ENCODE assay signal across 19 cellular contexts in genomic region chr2:228556707-228557106, GRCh38.
DNase-seq lines count a peak whose midpoint lies in the region; ATAC-seq, FAIRE-seq and TF ChIP-seq lines count a peak whose summit lies in the region.
"Had no signal": no experiment of that assay in that cellular context is flagged by ENCODE, and none has a peak within 500 bp of the region (broad histone marks: within the 10 kb centered on the region; RNA-seq: fewer than 3 reads in every experiment).

No MANE protein-coding gene starts in this region.

- H3K9ac ChIP-seq in Karpas-422 (ENCODE audit: low read length) (no peak overlapping the region), GM12878 (ENCODE audit: control insufficient read depth, insufficient read depth, low read length) (no peak overlapping the region)

- H3K27ac ChIP-seq in Karpas-422 (ENCODE audit: low read length) (no peak overlapping the region), GM12878 (ENCODE audit: control insufficient read depth, insufficient read depth) (no peak overlapping the region)
- H3K27ac ChIP-seq: cardiac muscle cell, prostate gland had no signal

- TF ChIP-seq RAD21 in GM12878 (IDR thresholded peaks at IDR 0.05; ENCODE audit: insufficient read depth, low read depth, low read length) = no peak

- H3K4me2 ChIP-seq in Karpas-422 (ENCODE audit: low read depth, low read length, poor library complexity, severe bottlenecking) (peak overlapping the region; percentile 9), GM12878 (ENCODE audit: control insufficient read depth, insufficient read depth) (no peak overlapping the region)

- H3K4me1 ChIP-seq in Karpas-422 (ENCODE audit: low read length) (peaks cover 27% of the 10 kb centered on the region), GM12878 (ENCODE audit: control insufficient read depth, insufficient read depth, low read length) (no peaks in the 10 kb centered on the region)
- H3K4me1 ChIP-seq: prostate gland had no signal

- no peak for TF ChIP-seq POLR2A in GM12878 (IDR thresholded peaks at IDR 0.05; ENCODE audit: low read depth, low read length)

- H3K79me2 ChIP-seq in Karpas-422 (ENCODE audit: low read length) = no peaks in the 10 kb centered on the region
- no peaks in the 10 kb centered on the region for H3K79me2 ChIP-seq in GM12878 (ENCODE audit: control insufficient read depth, insufficient read depth, low read length)

- ATAC-seq in GM12878 (peak; percentile 59), GM18511 (IDR thresholded peaks at IDR 0.05; ENCODE audit: unreplicated experiment) (no peak), GM18870 (IDR thresholded peaks at IDR 0.05; ENCODE audit: unreplicated experiment) (no peak), GM18909 (IDR thresholded peaks at IDR 0.05; ENCODE audit: poor library complexity, unreplicated experiment) (no peak)
- ATAC-seq: activated CD4-positive, CD25-positive, alpha-beta regulatory T cell treated with anti-CD3 and anti-CD28 coated beads, Interleukin-2, amount 50 U/mL, for 24 hours had no signal

- TF ChIP-seq CTCF in GM12878 (IDR thresholded peaks at IDR 0.05 in 2 of 3, conservative IDR thresholded peaks at IDR 0.05 in 1 of 3; ENCODE audit: control insufficient read depth in 2 of 3, extremely low read depth in 1 of 3, insufficient read depth in 1 of 3, low read depth in 3 of 3, low read length in 3 of 3) = no peak

- no peak for FAIRE-seq in GM12878 (lab: Jason Lieb, UNC)
- FAIRE-seq: frontal cortex had no signal

- POLR2A ChIA-PET in GM12878 (lab: Charles Lee) = no interaction called here

- SMC1A ChIA-PET in GM12878 (lab: Charles Lee; ENCODE audit: uncharacterized antibody, unreplicated experiment) = interaction anchor here (1.3 kb wide), 1 partner anchor 28 kb away, joined by 5 read pairs; no protein-coding TSS in a partner anchor

- intact Hi-C loops in GM12878 (cut with micrococcal nuclease; ENCODE audit: unreplicated experiment) = no loop called here

- H3K27me3 ChIP-seq in Karpas-422 (ENCODE audit: low read length) (no peaks in the 10 kb centered on the region), GM12878 (replicated peaks in 1 of 2; ENCODE audit: control insufficient read depth in 2 of 2, insufficient read depth in 2 of 2, low read length in 1 of 2) (no peaks in the 10 kb centered on the region)
- H3K27me3 ChIP-seq: cardiac muscle cell had no signal

- H3K9me3 ChIP-seq in Karpas-422 (ENCODE audit: low read length) (no peaks in the 10 kb centered on the region), GM12878 (replicated peaks; ENCODE audit: control insufficient read depth, insufficient read depth, low read length) (no peaks in the 10 kb centered on the region)
- H3K9me3 ChIP-seq: prostate gland had no signal

- CTCF ChIA-PET in GM12878 (lab: Yijun Ruan, JAX) = no interaction called here

- no peaks in the 10 kb centered on the region for H3K36me3 ChIP-seq in Karpas-422 (ENCODE audit: insufficient read depth, low read length)
- no peaks in the 10 kb centered on the region for H3K36me3 ChIP-seq in GM12878 (ENCODE audit: control insufficient read depth in 2 of 2, insufficient read depth in 2 of 2, low read length in 1 of 2)
- H3K36me3 ChIP-seq: cardiac muscle cell, prostate gland had no signal

- no peaks in the 10 kb centered on the region for H3K9me2 ChIP-seq in Karpas-422 (replicated peaks; ENCODE audit: insufficient read depth, low read length)

- H3K4me3 ChIP-seq in Karpas-422 (ENCODE audit: low read length) (no peak overlapping the region), GM12878 (no peak overlapping the region)
- H3K4me3 ChIP-seq: cardiac muscle cell, prostate gland had no signal

- in situ Hi-C loops in GM12878 (cut with MboI) = no loop called here

- no peak for TF ChIP-seq EP300 in GM12878 (IDR thresholded peaks at IDR 0.05; ENCODE audit: borderline replicate concordance in 1 of 2, control insufficient read depth in 1 of 2, low read depth in 2 of 2, low read length in 2 of 2)

- RAD21 ChIA-PET in GM12878 (lab: Charles Lee; ENCODE audit: unreplicated experiment) = no interaction called here

- BruUV-seq in GM12878 (replicated peaks; lab: Mats Ljungman, UMichigan) = no TSS peak

- H4K20me1 ChIP-seq in Karpas-422 (ENCODE audit: insufficient read depth, low read depth, low read length) (no peaks in the 10 kb centered on the region), GM12878 (ENCODE audit: control insufficient read depth, insufficient read depth) (no peaks in the 10 kb centered on the region)

- H2AFZ ChIP-seq in Karpas-422 (ENCODE audit: low read length) (no peak overlapping the region), GM12878 (ENCODE audit: control insufficient read depth, low read depth, low read length) (no peak overlapping the region)

- DNase-seq in GM04503 (ENCODE audit: low read depth) (peak; percentile 10), Karpas-422 (peak; percentile 65), GM12878 (ENCODE audit: low read depth, low spot score) (no peak), kidney glomerular epithelial cell (lab: John Stamatoyannopoulos, UW) (peak; percentile 9), NCI-H1694 treated with DMSO at 0.1 percent for 48 hours (lab: John Stamatoyannopoulos, UW) (no peak)
- DNase-seq: activated naive CD4-positive, alpha-beta T cell treated with anti-CD3 and anti-CD28 coated beads for 36 hours; AML-193; effector memory CD4-positive, alpha-beta T cell; NCI-H2081; NCI-H748 treated with DMSO at 0.1 percent for 48 hours; stimulated activated CD4-positive, alpha-beta T cell treated with anti-CD3 and anti-CD28 coated beads, Interleukin-15, amount 100 ng/mL, for 24 hours; T-helper 2 cell had no signal

- 3% methylated on average over 2 of the region's 2 CpGs for WGBS in GM12878 (ENCODE audit: insufficient coverage, insufficient replicate concordance, low lambda C conversion rate, missing lambda C conversion rate)

TF ChIP-seq in GM12878, 131 proteins besides CTCF, POLR2A, EP300 and RAD21:
- TF ChIP-seq, protein P1, sequence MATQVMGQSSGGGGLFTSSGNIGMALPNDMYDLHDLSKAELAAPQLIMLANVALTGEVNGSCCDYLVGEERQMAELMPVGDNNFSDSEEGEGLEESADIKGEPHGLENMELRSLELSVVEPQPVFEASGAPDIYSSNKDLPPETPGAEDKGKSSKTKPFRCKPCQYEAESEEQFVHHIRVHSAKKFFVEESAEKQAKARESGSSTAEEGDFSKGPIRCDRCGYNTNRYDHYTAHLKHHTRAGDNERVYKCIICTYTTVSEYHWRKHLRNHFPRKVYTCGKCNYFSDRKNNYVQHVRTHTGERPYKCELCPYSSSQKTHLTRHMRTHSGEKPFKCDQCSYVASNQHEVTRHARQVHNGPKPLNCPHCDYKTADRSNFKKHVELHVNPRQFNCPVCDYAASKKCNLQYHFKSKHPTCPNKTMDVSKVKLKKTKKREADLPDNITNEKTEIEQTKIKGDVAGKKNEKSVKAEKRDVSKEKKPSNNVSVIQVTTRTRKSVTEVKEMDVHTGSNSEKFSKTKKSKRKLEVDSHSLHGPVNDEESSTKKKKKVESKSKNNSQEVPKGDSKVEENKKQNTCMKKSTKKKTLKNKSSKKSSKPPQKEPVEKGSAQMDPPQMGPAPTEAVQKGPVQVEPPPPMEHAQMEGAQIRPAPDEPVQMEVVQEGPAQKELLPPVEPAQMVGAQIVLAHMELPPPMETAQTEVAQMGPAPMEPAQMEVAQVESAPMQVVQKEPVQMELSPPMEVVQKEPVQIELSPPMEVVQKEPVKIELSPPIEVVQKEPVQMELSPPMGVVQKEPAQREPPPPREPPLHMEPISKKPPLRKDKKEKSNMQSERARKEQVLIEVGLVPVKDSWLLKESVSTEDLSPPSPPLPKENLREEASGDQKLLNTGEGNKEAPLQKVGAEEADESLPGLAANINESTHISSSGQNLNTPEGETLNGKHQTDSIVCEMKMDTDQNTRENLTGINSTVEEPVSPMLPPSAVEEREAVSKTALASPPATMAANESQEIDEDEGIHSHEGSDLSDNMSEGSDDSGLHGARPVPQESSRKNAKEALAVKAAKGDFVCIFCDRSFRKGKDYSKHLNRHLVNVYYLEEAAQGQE (IDR thresholded peaks at IDR 0.05; ENCODE audit: low read depth, low read length) = no peak
- TF ChIP-seq SPI1 (IDR thresholded peaks at IDR 0.05; ENCODE audit: borderline replicate concordance, insufficient read depth, low read depth, low read length) = peak; percentile 9; the same call in 1 of the 2 replicates

Comparison
In these comparisons a context has a peak if more than half of its experiments do, and no peak if none do; other contexts are left out.
1. DNase-seq: peak in GM04503 (single experiment), Karpas-422 (single experiment) and kidney glomerular epithelial cell (single experiment); none in GM12878 (single experiment) and NCI-H1694 treated with DMSO at 0.1 percent for 48 hours (single experiment).